In genomic region chr15:31080618-31081017, GRCh38 we compare ENCODE assay signal across 8 cellular contexts. TPM values are rescaled to one million over a fixed set of nuclear protein-coding genes. Genes with fewer than 3 reads are reported as not detected.
DNase-seq lines count a peak whose midpoint lies in the region; ATAC-seq and TF ChIP-seq lines count a peak whose summit lies in the region.

No MANE protein-coding gene starts in this region.

- no peak overlapping the region for H3K27ac Mint-ChIP-seq in stimulated activated effector memory CD8-positive, alpha-beta T cell treated with anti-CD3 and anti-CD28 coated beads, Interleukin-12 subunit alpha, Interleukin-12 subunit beta, amount 100 ng/mL, for 72 hours

- TF ChIP-seq CTCF in PC-3 (conservative IDR thresholded peaks at IDR 0.05; ENCODE audit: low read depth, low read length) = no peak
- no peak for TF ChIP-seq CTCF in cardiac fibroblast (IDR thresholded peaks at IDR 0.05; ENCODE audit: low read depth, low read length)
- no peak for TF ChIP-seq CTCF in left lung (IDR thresholded peaks at IDR 0.05)

- H3K9me2 ChIP-seq in PC-3 (replicated peaks; ENCODE audit: low read length) = no peaks in the 10 kb centered on the region

- H4K20me1 ChIP-seq in PC-3 (ENCODE audit: low read length) = no peaks in the 10 kb centered on the region

- H3K4me2 ChIP-seq in PC-3 (ENCODE audit: low read length) = no peak overlapping the region

- peaks cover 8% of the 10 kb centered on the region for H3K4me1 Mint-ChIP-seq in stimulated activated effector memory CD8-positive, alpha-beta T cell treated with anti-CD3 and anti-CD28 coated beads, Interleukin-12 subunit alpha, Interleukin-12 subunit beta, amount 100 ng/mL, for 72 hours

- BruUV-seq in PC-3 (replicated peaks; lab: Mats Ljungman, UMichigan) = no TSS peak

- H3K27ac ChIP-seq in PC-3 (ENCODE audit: low read length) = peak overlapping the region; percentile 62; the same call in 1 of the 2 replicates
- H3K27ac ChIP-seq in left lung = no peak overlapping the region

- no peaks in the 10 kb centered on the region for H3K79me2 ChIP-seq in PC-3 (ENCODE audit: low read length)

- H3K36me3 Mint-ChIP-seq in stimulated activated effector memory CD8-positive, alpha-beta T cell treated with anti-CD3 and anti-CD28 coated beads, Interleukin-12 subunit alpha, Interleukin-12 subunit beta, amount 100 ng/mL, for 72 hours = no peaks in the 10 kb centered on the region

- peak; percentile 64 for DNase-seq in Caki2 (ENCODE audit: low read depth)
- no peak for DNase-seq in PC-3
- peak; percentile 16 to 70 for DNase-seq in cardiac fibroblast (ENCODE audit: low read depth in 2 of 2)
- DNase-seq in left lung = peak; percentile 72 to 89
- DNase-seq in stimulated activated effector memory CD8-positive, alpha-beta T cell treated with anti-CD3 and anti-CD28 coated beads, Interleukin-12 subunit alpha, Interleukin-12 subunit beta, amount 100 ng/mL, for 72 hours (ENCODE audit: low spot score in 2 of 2) = no peak
- no peak for DNase-seq in SHP77 (lab: John Stamatoyannopoulos, UW)

- ATAC-seq in PC-3 (no peak), left lung (peak; percentile 69), HG03280 (IDR thresholded peaks at IDR 0.05; ENCODE audit: unreplicated experiment) (no peak), HG03025 (IDR thresholded peaks at IDR 0.05; ENCODE audit: low FRiP score, unreplicated experiment) (no peak)
- ATAC-seq in stimulated activated effector memory CD8-positive, alpha-beta T cell treated with anti-CD3 and anti-CD28 coated beads, Interleukin-12 subunit alpha, Interleukin-12 subunit beta, amount 100 ng/mL, for 72 hours = peak; percentile 37

- no peak overlapping the region for H2AFZ ChIP-seq in PC-3 (ENCODE audit: low read length)

- H3K4me3 ChIP-seq in PC-3 (ENCODE audit: low read length) (no peak overlapping the region), cardiac fibroblast (replicated peaks in 1 of 2; ENCODE audit: low read depth in 2 of 2, low read length in 2 of 2) (peak overlapping the region; percentile 23 to 24), left lung (peak overlapping the region; percentile 11 to 30)

- H3K9me3 Mint-ChIP-seq in stimulated activated effector memory CD8-positive, alpha-beta T cell treated with anti-CD3 and anti-CD28 coated beads, Interleukin-12 subunit alpha, Interleukin-12 subunit beta, amount 100 ng/mL, for 72 hours = no peaks in the 10 kb centered on the region

- H3K4me3 Mint-ChIP-seq in stimulated activated effector memory CD8-positive, alpha-beta T cell treated with anti-CD3 and anti-CD28 coated beads, Interleukin-12 subunit alpha, Interleukin-12 subunit beta, amount 100 ng/mL, for 72 hours = peak overlapping the region; percentile 43

- H3K9me3 ChIP-seq in PC-3 (ENCODE audit: low read length) = no peaks in the 10 kb centered on the region
- no peaks in the 10 kb centered on the region for H3K9me3 ChIP-seq in left lung

- no peak overlapping the region for H3K9ac ChIP-seq in PC-3 (ENCODE audit: low read length)

- no peaks in the 10 kb centered on the region for H3F3A ChIP-seq in PC-3 (ENCODE audit: low read length, unreplicated experiment)

- intact Hi-C loops in PC-3 (cut with micrococcal nuclease) = no loop called here
- intact Hi-C loops in left lung (cut with DNase I) = no loop called here

- no peaks in the 10 kb centered on the region for H3K27me3 ChIP-seq in PC-3 (ENCODE audit: low read length)
- no peaks in the 10 kb centered on the region for H3K27me3 ChIP-seq in left lung

- in situ Hi-C loops in Caki2 (cut with HindIII; ENCODE audit: low pct_unique_long_range_greater_than_20kb, low sequenced_read_pairs) = no loop called here

- POLR2A ChIA-PET in PC-3 (lab: Charles Lee; ENCODE audit: unreplicated experiment) = no interaction called here

- CTCF ChIA-PET in PC-3 (lab: Charles Lee) = no interaction called here

- no peaks in the 10 kb centered on the region for H3K36me3 ChIP-seq in PC-3 (ENCODE audit: low read depth, low read length)
- H3K36me3 ChIP-seq in left lung = no peaks in the 10 kb centered on the region

- peaks cover 29% of the 10 kb centered on the region for H3K4me1 ChIP-seq in PC-3 (ENCODE audit: insufficient read depth, low read length)
- H3K4me1 ChIP-seq in left lung = peaks cover 0 to 15% of the 10 kb centered on the region in 2 donors

RNA-seq across cellular contexts. Expression of gene TRPM1, which starts 20.9 kb away (rescaled TPM):
- 0.07 TPM in 1 of 2 replicates, not detected in the other for total RNA-seq in Caki2 (2014; rRNA removed; shearing (Covaris generic); ENCODE audit: low replicate concordance)
- total RNA-seq in PC-3 (2014; rRNA removed) (not detected in 2 replicates), left lung (not detected)

Comparison
In these comparisons a context has a peak if more than half of its experiments do, and no peak if none do; other contexts are left out.
1. DNase-seq: peak in Caki2 (single experiment), cardiac fibroblast (2 of 2) and left lung (2 of 2); none in PC-3 (single experiment), stimulated activated effector memory CD8-positive, alpha-beta T cell treated with anti-CD3 and anti-CD28 coated beads, Interleukin-12 subunit alpha, Interleukin-12 subunit beta, amount 100 ng/mL, for 72 hours (0 of 2) and SHP77 (0 of 2).
2. ATAC-seq: peak in left lung (single experiment) and stimulated activated effector memory CD8-positive, alpha-beta T cell treated with anti-CD3 and anti-CD28 coated beads, Interleukin-12 subunit alpha, Interleukin-12 subunit beta, amount 100 ng/mL, for 72 hours (single experiment); none in PC-3 (single experiment), HG03280 (single experiment) and HG03025 (single experiment).